In the genomic region with DNA sequence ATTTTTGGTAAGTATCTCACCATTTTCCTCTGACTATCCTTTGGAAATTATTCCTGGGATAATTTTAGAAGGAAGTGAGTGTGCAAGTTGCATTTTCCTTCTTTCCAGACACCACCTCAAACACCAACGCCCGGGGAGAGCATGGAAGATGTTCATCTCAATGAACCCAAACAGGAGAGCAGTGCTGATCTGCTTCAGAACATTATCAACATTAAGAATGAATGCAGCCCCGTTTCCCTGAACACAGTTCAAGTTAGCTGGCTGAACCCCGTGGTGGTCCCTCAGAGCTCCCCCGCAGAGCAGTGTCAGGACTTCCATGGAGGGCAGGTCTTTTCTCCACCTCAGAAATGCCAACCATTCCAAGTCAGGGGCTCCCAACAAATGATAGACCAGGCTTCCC, we compare ENCODE assay signal across 12 cellular contexts. TPM values are rescaled to one million over a fixed set of nuclear protein-coding genes. Genes with fewer than 3 reads are reported as not detected.
DNase-seq lines count a peak whose midpoint lies in the region; ATAC-seq, FAIRE-seq and TF ChIP-seq lines count a peak whose summit lies in the region.
"Had no signal": no experiment of that assay in that cellular context is flagged by ENCODE, and none has a peak within 500 bp of the region (broad histone marks: within the 10 kb centered on the region; RNA-seq: fewer than 3 reads in every experiment).

No MANE protein-coding gene starts in this region.

- RAD21 ChIA-PET in GM12878 (lab: Charles Lee; ENCODE audit: unreplicated experiment), result interaction anchor here (0.8 to 5.1 kb wide), 19 partner anchors 8 to 372 kb away, joined by 3 to 44 read pairs (median 10); no protein-coding TSS in a partner anchor

- H3K9me3 ChIP-seq in A549 (no peaks in the 10 kb centered on the region), GM12878 (replicated peaks; ENCODE audit: control insufficient read depth, insufficient read depth, low read length) (no peaks in the 10 kb centered on the region)
- H3K9me3 ChIP-seq: psoas muscle had no signal

- no TSS peak for BruUV-seq in GM12878 (replicated peaks; lab: Mats Ljungman, UMichigan)

- TF ChIP-seq POLR2A in A549 (IDR thresholded peaks at IDR 0.05; ENCODE audit: low read length) (no peak), GM12878 (IDR thresholded peaks at IDR 0.05; ENCODE audit: low read depth, low read length) (no peak)

- H3K4me1 ChIP-seq in A549, result peaks cover 54% of the 10 kb centered on the region
- peaks cover 19% of the 10 kb centered on the region for H3K4me1 ChIP-seq in GM12878 (ENCODE audit: control insufficient read depth, insufficient read depth, low read length)
- H3K4me1 ChIP-seq: psoas muscle had no signal

- FAIRE-seq in A549 (lab: Jason Lieb, UNC), result no peak
- FAIRE-seq in GM12878 (lab: Jason Lieb, UNC), result no peak

- intact Hi-C loops in GM12878 (cut with micrococcal nuclease; ENCODE audit: unreplicated experiment), result loop anchor here (5.0 kb wide), 1 partner anchor 204 kb away; no protein-coding TSS in a partner anchor
- intact Hi-C loops in posterior vena cava (cut with DNase I), result loop anchor here in 1 of 2 donors (10.0 kb wide), 1 partner anchor 232 kb away; no protein-coding TSS in a partner anchor

- peaks cover 49 to 75% (median 51%) of the 10 kb centered on the region in 3 donors for H3K36me3 Mint-ChIP-seq in naive thymus-derived CD8-positive, alpha-beta T cell

- H2AFZ ChIP-seq in GM12878 (ENCODE audit: control insufficient read depth, low read depth, low read length), result no peak overlapping the region

- TF ChIP-seq EP300 in A549 (IDR thresholded peaks at IDR 0.05), result no peak
- TF ChIP-seq EP300 in GM12878 (IDR thresholded peaks at IDR 0.05; ENCODE audit: borderline replicate concordance in 1 of 2, control insufficient read depth in 1 of 2, low read depth in 2 of 2, low read length in 2 of 2), result no peak

- CTCF ChIA-PET in A549 (lab: Yijun Ruan, JAX), result interaction anchor here (1.0 to 2.9 kb wide), 7 partner anchors 8 to 376 kb away, joined by 3 to 17 read pairs (median 7); no protein-coding TSS in a partner anchor
- CTCF ChIA-PET in GM12878 (lab: Yijun Ruan, JAX), result interaction anchor here (0.9 to 3.3 kb wide), 10 partner anchors 16 to 376 kb away, joined by 3 to 22 read pairs (median 8); no protein-coding TSS in a partner anchor

- in situ Hi-C loops in GM12878 (cut with MboI), result no loop called here

- H3K27ac Mint-ChIP-seq in naive thymus-derived CD8-positive, alpha-beta T cell, result peak overlapping the region; percentile 9 to 100 (median 98)

- H3K27ac ChIP-seq in A549 (peak overlapping the region in 1 of 2 experiments; percentile 43; a peak in 3 of 6 replicates), GM12878 (ENCODE audit: control insufficient read depth, insufficient read depth) (no peak overlapping the region)
- H3K27ac ChIP-seq: psoas muscle had no signal

- H3K4me2 ChIP-seq in A549 (peak overlapping the region; percentile 90), GM12878 (ENCODE audit: control insufficient read depth, insufficient read depth) (peak overlapping the region; percentile 68)

- ATAC-seq in A549 (no peak), GM12878 (no peak), GM18519 (IDR thresholded peaks at IDR 0.05; ENCODE audit: low FRiP score, unreplicated experiment) (no peak)
- no peak for ATAC-seq in naive thymus-derived CD8-positive, alpha-beta T cell
- ATAC-seq: left lobe of liver, psoas muscle had no signal

- H3K79me2 ChIP-seq in GM12878 (ENCODE audit: control insufficient read depth, insufficient read depth, low read length), result peaks cover 75% of the 10 kb centered on the region

- TF ChIP-seq RAD21 in A549 (conservative IDR thresholded peaks at IDR 0.05 in 1 of 2, IDR thresholded peaks at IDR 0.05 in 1 of 2) (no peak), GM12878 (IDR thresholded peaks at IDR 0.05; ENCODE audit: insufficient read depth, low read depth, low read length) (no peak)

- H3K4me1 Mint-ChIP-seq in naive thymus-derived CD8-positive, alpha-beta T cell, result peaks cover 35 to 72% (median 68%) of the 10 kb centered on the region in 4 donors

- no peaks in the 10 kb centered on the region for H3K27me3 Mint-ChIP-seq in naive thymus-derived CD8-positive, alpha-beta T cell

- no peak for TF ChIP-seq CTCF in A549 (IDR thresholded peaks at IDR 0.05)
- no peak for TF ChIP-seq CTCF in GM12878 (IDR thresholded peaks at IDR 0.05 in 2 of 3, conservative IDR thresholded peaks at IDR 0.05 in 1 of 3; ENCODE audit: control insufficient read depth in 2 of 3, extremely low read depth in 1 of 3, insufficient read depth in 1 of 3, low read depth in 3 of 3, low read length in 3 of 3)

- peak overlapping the region; percentile 13; the same call in 1 of the 2 replicates for H3K9ac ChIP-seq in GM12878 (ENCODE audit: control insufficient read depth, insufficient read depth, low read length)

- H4K20me1 ChIP-seq in GM12878 (ENCODE audit: control insufficient read depth, insufficient read depth), result no peaks in the 10 kb centered on the region

- no peaks in the 10 kb centered on the region for H3K9me3 Mint-ChIP-seq in naive thymus-derived CD8-positive, alpha-beta T cell

- DNase-seq in A549 (ENCODE audit: low read depth in 1 of 2, low spot score in 1 of 2), result no peak
- peak; percentile 11 for DNase-seq in EH (ENCODE audit: low read depth)
- DNase-seq in GM12878 (ENCODE audit: low read depth, low spot score), result no peak
- DNase-seq in naive thymus-derived CD8-positive, alpha-beta T cell, result no peak
- DNase-seq in posterior vena cava (ENCODE audit: low spot score), result no peak
- no peak for DNase-seq in H7
- DNase-seq in occipital lobe (lab: John Stamatoyannopoulos, UW), result no peak
- DNase-seq: activated CD8-positive, alpha-beta memory T cell treated with anti-CD3 and anti-CD28 coated beads, Interleukin-2, amount 50 U/mL, for 4 hours; caudate nucleus; psoas muscle had no signal

- WGBS in A549 (ENCODE audit: missing lambda C conversion rate), result 94% methylated on average over 5 of the region's 5 CpGs
- 97% methylated on average over 5 of the region's 5 CpGs for WGBS in GM12878 (ENCODE audit: insufficient coverage, insufficient replicate concordance, low lambda C conversion rate, missing lambda C conversion rate)

- SMC1A ChIA-PET in GM12878 (lab: Charles Lee; ENCODE audit: uncharacterized antibody, unreplicated experiment), result interaction anchor here (0.8 to 10.9 kb wide), 25 partner anchors 8 to 370 kb away, joined by 3 to 72 read pairs (median 8); no protein-coding TSS in a partner anchor

- H3K4me3 ChIP-seq in A549 (peak overlapping the region; percentile 13; the same call in 2 of the 3 replicates), GM12878 (peak overlapping the region; percentile 21; the same call in 1 of the 2 replicates), H7 (ENCODE audit: insufficient read depth, low read depth, low read length) (no peak overlapping the region)
- H3K4me3 ChIP-seq: psoas muscle had no signal

- POLR2A ChIA-PET in A549 (lab: Yijun Ruan, JAX) (interaction anchor here (1.1 kb wide), 1 partner anchor 236 kb away, joined by 3 read pairs; no protein-coding TSS in a partner anchor), GM12878 (lab: Charles Lee) (interaction anchor here (1.0 to 2.3 kb wide), 14 partner anchors 8 to 167 kb away, joined by 3 to 21 read pairs (median 4); partner anchors contain the start of gene RPL24)
- POLR2A ChIA-PET in naive thymus-derived CD8-positive, alpha-beta T cell (lab: Charles Lee), result interaction anchor here (0.8 kb wide), 1 partner anchor 83 kb away, joined by 3 read pairs; no protein-coding TSS in a partner anchor

- H3K36me3 ChIP-seq in GM12878 (ENCODE audit: control insufficient read depth in 2 of 2, insufficient read depth in 2 of 2, low read length in 1 of 2) (peaks cover 21 to 50% of the 10 kb centered on the region in 2 experiments), H7 (replicated peaks; ENCODE audit: control insufficient read depth, insufficient read depth, low read length) (peaks cover 34% of the 10 kb centered on the region)

- H3K4me3 Mint-ChIP-seq in naive thymus-derived CD8-positive, alpha-beta T cell, result peak overlapping the region in 7 of 10 donors; percentile 16 to 99 (median 47)

- no peaks in the 10 kb centered on the region for H3K27me3 ChIP-seq in GM12878 (replicated peaks in 1 of 2; ENCODE audit: control insufficient read depth in 2 of 2, insufficient read depth in 2 of 2, low read length in 1 of 2)
- no peaks in the 10 kb centered on the region for H3K27me3 ChIP-seq in H7 (ENCODE audit: control insufficient read depth, insufficient read depth, low read length)

TF ChIP-seq in A549, 52 proteins besides CTCF, POLR2A, EP300 and RAD21 (continues in another document):
- no peak for TF ChIP-seq NFE2L2 (conservative IDR thresholded peaks at IDR 0.05; ENCODE audit: low read length)

TF ChIP-seq in GM12878, 131 proteins besides CTCF, POLR2A, EP300 and RAD21 (continues in another document):
- no peak for TF ChIP-seq ZNF274 (IDR thresholded peaks at IDR 0.05; ENCODE audit: insufficient read depth, insufficient read length)

RNA-seq across cellular contexts. Expression of gene NFKBIZ, which starts 3.7 kb away (rescaled TPM):
- 32.9 and 36.1 TPM in 2 replicates for polyA plus RNA-seq in A549 (2011; rRNA removed)
- polyA plus RNA-seq in A549 (2012; cell fraction: cytosol; rRNA removed), result 10.4 and 12.9 TPM in 2 replicates
- 63.5 and 66.0 TPM in 2 replicates for polyA plus RNA-seq in A549 (2012; cell fraction: nucleus; rRNA removed)
- polyA plus RNA-seq in A549 (2017; fragmentation: RNase III; extraction: RNeasy Plus Mini Kit Qiagen cat#74134 plus additional on column Dnase treatment), result 14.4 to 19.8 TPM (median 16.6 TPM) in 3 replicates
- polyA minus RNA-seq in A549 (2011; rRNA and poly(A)+ RNA removed), result 108 and 121 TPM in 2 replicates
- 396 and 457 TPM in 2 replicates for total RNA-seq in GM12878 (2013; cell fraction: nucleolus; rRNA removed)
- 19.0 and 23.6 TPM in 2 replicates for total RNA-seq in GM12878 (2014; rRNA removed)
- total RNA-seq in GM12878 (2014; rRNA removed; fragmentation: Illumina TruSeq; extraction: Trizol), result 20.1 and 24.3 TPM in 2 replicates
- 27.0 and 27.3 TPM in 2 replicates for total RNA-seq in GM12878 (2021)
- 15.6 TPM for polyA plus RNA-seq in GM12878 (2011; ENCODE audit: low read depth)
- polyA plus RNA-seq in GM12878 (2011; rRNA removed), result 50.8 and 53.8 TPM in 2 replicates
- 22.1 and 28.4 TPM in 2 replicates for polyA plus RNA-seq in GM12878 (2011; cell fraction: cytosol; rRNA removed)
- 95.4 and 129 TPM in 2 replicates for polyA plus RNA-seq in GM12878 (2011; cell fraction: nucleus; rRNA removed)
- polyA plus RNA-seq in GM12878 (2012), result 19.3 and 20.9 TPM in 2 replicates
- polyA plus RNA-seq in GM12878 (2014; fragmentation: Illumina TruSeq; extraction: Trizol), result 16.5 and 21.7 TPM in 2 replicates
- 1 to 10 TPM; 6.3 to 8.9 TPM for polyA plus RNA-seq in GM12878 (2014; fragmentation: Nextera tagmentation; extraction: Ambion mirVana)
- polyA plus RNA-seq in GM12878 (2014; rRNA removed), result 18.2 TPM in 2 replicates
- polyA plus RNA-seq in GM12878 (2016; fragmentation: Nextera tagmentation; extraction: Ambion mirVana), result 1 to 10 TPM; 7.7 to 8.5 TPM
- polyA minus RNA-seq in GM12878 (2011; rRNA and poly(A)+ RNA removed), result 114 and 135 TPM in 2 replicates
- 25.4 and 32.1 TPM in 2 replicates for polyA minus RNA-seq in GM12878 (2011; cell fraction: cytosol; rRNA and poly(A)+ RNA removed)
- 165 and 223 TPM in 2 replicates for polyA minus RNA-seq in GM12878 (2011; cell fraction: nucleus; rRNA and poly(A)+ RNA removed)
- total RNA-seq in naive thymus-derived CD8-positive, alpha-beta T cell, result 100 to 1,000 TPM; 148 to 151 TPM
- polyA plus RNA-seq in naive thymus-derived CD8-positive, alpha-beta T cell, result 10 to 100 TPM in 2 of 3 donors, 1 to 10 TPM in 1; 9.3 to 23.6 (median 20.2) TPM
- 100 to 1,000 TPM in 1 of 2 donors, 10 to 100 TPM in 1; 77.4 to 103 TPM for total RNA-seq in posterior vena cava
- total RNA-seq in H7 (2014; rRNA removed; shearing (Covaris generic)), result 3.2 and 3.5 TPM in 2 replicates
- total RNA-seq in occipital lobe, result 2.3 TPM
